27 cellular contexts compared by ENCODE assay signal in the genomic region with DNA sequence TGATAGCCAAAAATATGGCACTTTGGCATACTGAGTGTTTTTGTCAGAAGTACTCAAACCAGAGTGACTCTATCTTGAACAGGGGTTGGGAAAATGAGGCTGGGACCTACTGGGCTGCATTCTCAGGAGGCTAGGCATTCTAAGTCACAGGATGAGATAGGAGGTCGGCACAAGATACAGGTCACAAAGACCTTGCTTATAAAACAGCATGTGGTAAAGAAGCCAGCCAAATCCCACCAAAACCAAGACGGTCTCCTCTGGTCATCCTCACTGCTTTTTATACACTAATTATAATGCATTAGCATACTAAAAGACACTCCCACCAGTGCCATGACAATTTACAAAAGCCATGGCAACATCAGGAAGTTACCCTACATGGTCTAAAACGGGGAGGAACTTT.
"Had no signal": no experiment of that assay in that cellular context is flagged by ENCODE, and none has a peak within 500 bp of the region (broad histone marks: within the 10 kb centered on the region; RNA-seq: fewer than 3 reads in every experiment).

No MANE protein-coding gene starts in this region.

- H3K27ac ChIP-seq: breast epithelium, WERI-Rb-1 had no signal

- H3K36me3 ChIP-seq: breast epithelium, MG63, WERI-Rb-1 had no signal

- H3K9me3 ChIP-seq: breast epithelium, MG63 had no signal

- H3K4me3 Mint-ChIP-seq: activated CD8-positive, alpha-beta T cell treated with anti-CD3 and anti-CD28 coated beads for 36 hours; activated naive CD4-positive, alpha-beta T cell treated with anti-CD3 and anti-CD28 coated beads, Interleukin-2, amount 10 ng/mL, durations not matched to agents 7 days and 5 days; activated naive CD8-positive, alpha-beta T cell treated with anti-CD3 and anti-CD28 coated beads for 36 hours; activated T-cell treated with anti-CD3 and anti-CD28 coated beads, Interleukin-2, amount 50 U/mL, for 72 hours; T-cell had no signal

- H3K4me1 Mint-ChIP-seq: activated naive CD4-positive, alpha-beta T cell treated with anti-CD3 and anti-CD28 coated beads, Interleukin-2, amount 10 ng/mL, durations not matched to agents 7 days and 5 days; activated naive CD8-positive, alpha-beta T cell treated with anti-CD3 and anti-CD28 coated beads for 36 hours; T-cell had no signal

- H3K4me3 ChIP-seq: breast epithelium, MG63 had no signal

- H3K4me1 ChIP-seq: breast epithelium had no signal

- DNase-seq: activated CD4-positive, alpha-beta T cell treated with anti-CD3 and anti-CD28 coated beads for 4 hours; activated CD8-positive, alpha-beta memory T cell treated with anti-CD3 and anti-CD28 coated beads, Interleukin-2, amount 50 U/mL, for 4 hours; activated CD8-positive, alpha-beta T cell treated with anti-CD3 and anti-CD28 coated beads for 36 hours; activated gamma-delta T cell treated with Interleukin-2 at 50 U/mL for 16 hours; activated naive CD4-positive, alpha-beta T cell treated with anti-CD3 and anti-CD28 coated beads, Interleukin-2, amount 10 ng/mL, durations not matched to agents 7 days and 5 days; activated naive CD8-positive, alpha-beta T cell treated with anti-CD3 and anti-CD28 coated beads for 36 hours; activated T-cell treated with anti-CD3 and anti-CD28 coated beads, Interleukin-2, amount 50 U/mL, for 72 hours; caudate nucleus; MG63; NCI-H1105; NCI-H1436; NCI-H1694 treated with DMSO at 0.1 percent for 48 hours; NCI-H2029 treated with DMSO at 0.1 percent for 48 hours; NCI-H345; NCI-H510A; NCI-H526 treated with DMSO at 0.1 percent for 48 hours; NCI-H82; NK-92 treated with Interleukin-12 subunit alpha and Interleukin-12 subunit beta, amount 100 ng/mL, for 24 hours; PC-3; SIG-M5; T-cell; T-helper 2 cell; T1000; WERI-Rb-1 had no signal

- H3K27ac Mint-ChIP-seq: activated CD8-positive, alpha-beta T cell treated with anti-CD3 and anti-CD28 coated beads for 36 hours; activated naive CD4-positive, alpha-beta T cell treated with anti-CD3 and anti-CD28 coated beads, Interleukin-2, amount 10 ng/mL, durations not matched to agents 7 days and 5 days; activated naive CD8-positive, alpha-beta T cell treated with anti-CD3 and anti-CD28 coated beads for 36 hours; activated T-cell treated with anti-CD3 and anti-CD28 coated beads, Interleukin-2, amount 50 U/mL, for 72 hours; activated T-helper 2 cell treated with anti-CD3 and anti-CD28 coated beads, Interferon-gamma antibody, Interleukin-2, Interleukin-4, amounts not matched to agents 10 μg/mL and 5 μg/mL and 100 μg/mL, durations not matched to agents 14 hours and 24 hours and 36 hours; T-cell had no signal

- H3K9me3 Mint-ChIP-seq: activated naive CD4-positive, alpha-beta T cell treated with anti-CD3 and anti-CD28 coated beads, Interleukin-2, amount 10 ng/mL, durations not matched to agents 7 days and 5 days; activated naive CD8-positive, alpha-beta T cell treated with anti-CD3 and anti-CD28 coated beads for 36 hours; activated T-helper 2 cell treated with anti-CD3 and anti-CD28 coated beads, Interferon-gamma antibody, Interleukin-2, Interleukin-4, amounts not matched to agents 10 μg/mL and 5 μg/mL and 100 μg/mL, durations not matched to agents 14 hours and 24 hours and 36 hours had no signal

- H3K27me3 ChIP-seq: breast epithelium, MG63 had no signal

- H3K27me3 Mint-ChIP-seq: activated CD8-positive, alpha-beta T cell treated with anti-CD3 and anti-CD28 coated beads for 36 hours; activated naive CD4-positive, alpha-beta T cell treated with anti-CD3 and anti-CD28 coated beads, Interleukin-2, amount 10 ng/mL, durations not matched to agents 7 days and 5 days; activated naive CD8-positive, alpha-beta T cell treated with anti-CD3 and anti-CD28 coated beads for 36 hours; T-cell had no signal

- H3K36me3 Mint-ChIP-seq: activated naive CD4-positive, alpha-beta T cell treated with anti-CD3 and anti-CD28 coated beads, Interleukin-2, amount 10 ng/mL, durations not matched to agents 7 days and 5 days; activated naive CD8-positive, alpha-beta T cell treated with anti-CD3 and anti-CD28 coated beads for 36 hours; T-cell had no signal

- ATAC-seq: activated CD4-positive, CD25-positive, alpha-beta regulatory T cell treated with anti-CD3 and anti-CD28 coated beads, Interleukin-2, amount 50 U/mL, for 24 hours; activated CD8-positive, alpha-beta T cell treated with anti-CD3 and anti-CD28 coated beads for 36 hours; activated T-cell treated with anti-CD3 and anti-CD28 coated beads, Interleukin-2, amount 50 U/mL, for 72 hours; PC-3; T-cell had no signal
